ENCODE assay signal across 30 cellular contexts in the genomic region with DNA sequence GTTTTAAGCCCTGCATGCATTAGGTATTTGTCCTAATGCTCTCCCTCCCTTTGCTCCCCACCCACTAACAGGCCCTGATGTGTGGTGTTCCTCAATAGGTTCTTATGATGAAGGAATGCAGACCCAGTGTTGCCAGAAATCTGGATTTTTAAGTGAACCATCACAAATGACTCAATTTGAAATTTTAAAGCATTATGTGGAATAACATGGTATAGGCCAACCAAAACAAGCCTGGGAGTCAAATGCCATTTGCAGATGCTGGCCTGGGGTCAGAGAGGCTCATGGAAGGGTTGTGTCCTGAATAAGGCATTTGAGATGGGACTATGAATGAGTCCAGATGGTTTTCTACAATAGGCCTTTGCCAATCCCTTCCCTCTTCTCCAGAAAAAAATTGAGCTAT.
DNase-seq lines count a peak whose midpoint lies in the region; ATAC-seq and TF ChIP-seq lines count a peak whose summit lies in the region.
"Had no signal": no experiment of that assay in that cellular context is flagged by ENCODE, and none has a peak within 500 bp of the region (broad histone marks: within the 10 kb centered on the region; RNA-seq: fewer than 3 reads in every experiment).

No MANE protein-coding gene starts in this region.

- H3K36me3 ChIP-seq in neuronal stem cell (replicated peaks in 1 of 2; ENCODE audit: control insufficient read depth in 2 of 2, insufficient read depth in 2 of 2, low read length in 2 of 2), result peaks cover 0 to 32% of the 10 kb centered on the region in 2 donors
- H3K36me3 ChIP-seq: brain microvascular endothelial cell, esophagus muscularis mucosa, HAP-1, heart right ventricle, suprapubic skin had no signal

- H3K4me3 Mint-ChIP-seq in HFFc6 (no peak overlapping the region), mesothelial cell of epicardium (no peak overlapping the region), type B pancreatic cell (no peak overlapping the region)
- H3K4me3 Mint-ChIP-seq: activated B cell treated with CpG ODN at 0.5 μM for 24 hours; activated naive CD8-positive, alpha-beta T cell; activated T-helper 17 cell treated with anti-CD3 and anti-CD28 coated beads, Interleukin-2, amount 50 U/mL, for 72 hours; naive B cell had no signal

- H3K4ac ChIP-seq in neuronal stem cell (ENCODE audit: low read length), result no peak overlapping the region

- no peak overlapping the region for H2BK120ac ChIP-seq in neuronal stem cell (ENCODE audit: low read depth, low read length)

- H3K79me1 ChIP-seq in neuronal stem cell (ENCODE audit: low read depth, low read length), result peaks cover 2% of the 10 kb centered on the region

- H4K8ac ChIP-seq in neuronal stem cell (ENCODE audit: low read depth, low read length), result no peak overlapping the region

- H3K4me1 ChIP-seq in neuronal stem cell (ENCODE audit: control insufficient read depth in 2 of 2, insufficient read depth in 1 of 2, low read depth in 1 of 2, low read length in 2 of 2), result peaks cover 5 to 6% of the 10 kb centered on the region in 2 donors

- no peaks in the 10 kb centered on the region for H3K9me3 ChIP-seq in neuronal stem cell (replicated peaks in 1 of 2; ENCODE audit: control insufficient read depth in 2 of 2, insufficient read depth in 1 of 2, low read depth in 1 of 2, low read length in 2 of 2)
- H3K9me3 ChIP-seq: esophagus muscularis mucosa, HAP-1, heart right ventricle, suprapubic skin had no signal

- POLR2A ChIA-PET in AG04449 (lab: Yijun Ruan, JAX), result interaction anchor here (1.0 kb wide), 1 partner anchor 10 kb away, joined by 5 read pairs; no protein-coding TSS in a partner anchor

- H2AFZ ChIP-seq in neuronal stem cell (ENCODE audit: low read length), result no peak overlapping the region
- H2AFZ ChIP-seq: parathyroid adenoma had no signal

- H3K9me3 Mint-ChIP-seq in HFFc6 (no peaks in the 10 kb centered on the region), mesothelial cell of epicardium (no peaks in the 10 kb centered on the region), type B pancreatic cell (peaks cover 10% of the 10 kb centered on the region)
- H3K9me3 Mint-ChIP-seq: activated B cell treated with CpG ODN at 0.5 μM for 24 hours; activated T-helper 17 cell treated with anti-CD3 and anti-CD28 coated beads, Interleukin-2, amount 50 U/mL, for 72 hours had no signal

- CTCF ChIA-PET in AG04449 (lab: Yijun Ruan, JAX), result interaction anchor here (1.6 kb wide), 1 partner anchor 23 kb away, joined by 5 read pairs; no protein-coding TSS in a partner anchor

- H3K27ac ChIP-seq in neuronal stem cell (replicated peaks; ENCODE audit: low read length), result no peak overlapping the region
- H3K27ac ChIP-seq: 22Rv1, brain microvascular endothelial cell, heart right ventricle, parathyroid adenoma, SK-N-MC, suprapubic skin had no signal

- H3K27ac Mint-ChIP-seq in HFFc6 (peak overlapping the region; percentile 86), mesothelial cell of epicardium (peak overlapping the region; percentile 71), type B pancreatic cell (no peak overlapping the region)
- H3K27ac Mint-ChIP-seq: activated B cell treated with CpG ODN at 0.5 μM for 24 hours; activated naive CD8-positive, alpha-beta T cell; activated T-helper 17 cell treated with anti-CD3 and anti-CD28 coated beads, Interleukin-2, amount 50 U/mL, for 72 hours; naive B cell had no signal

- no peak overlapping the region for H3K4me3 ChIP-seq in AG04449 (ENCODE audit: low read depth, low read length)
- H3K4me3 ChIP-seq in astrocyte of the spinal cord (ENCODE audit: low read depth, low read length), result no peak overlapping the region
- H3K4me3 ChIP-seq in neuronal stem cell (ENCODE audit: low read length in 2 of 2), result no peak overlapping the region
- H3K4me3 ChIP-seq: esophagus muscularis mucosa, HAP-1, heart right ventricle, K562, SK-N-MC, suprapubic skin had no signal

- no peaks in the 10 kb centered on the region for H3K27me3 ChIP-seq in neuronal stem cell (ENCODE audit: control insufficient read depth in 3 of 3, insufficient read depth in 3 of 3, low read depth in 1 of 3, low read length in 3 of 3)
- H3K27me3 ChIP-seq: brain microvascular endothelial cell, esophagus muscularis mucosa, heart right ventricle, suprapubic skin had no signal

- no peak overlapping the region for H3K4me2 ChIP-seq in neuronal stem cell (ENCODE audit: insufficient read depth, low read length, poor library complexity, severe bottlenecking)

- no peak overlapping the region for H2BK12ac ChIP-seq in neuronal stem cell (ENCODE audit: low read length)

- H3K27me3 Mint-ChIP-seq in HFFc6 (ENCODE audit: insufficient read depth), result no peaks in the 10 kb centered on the region; the same call in 1 of the 2 replicates
- H3K27me3 Mint-ChIP-seq in mesothelial cell of epicardium (ENCODE audit: low read depth), result no peaks in the 10 kb centered on the region
- no peaks in the 10 kb centered on the region for H3K27me3 Mint-ChIP-seq in type B pancreatic cell

- no peak overlapping the region for H3K14ac ChIP-seq in neuronal stem cell (ENCODE audit: low read length)

- H2BK5ac ChIP-seq in neuronal stem cell (ENCODE audit: low read length), result no peak overlapping the region

- H3K9ac ChIP-seq in neuronal stem cell (ENCODE audit: low read depth, low read length, poor library complexity), result no peak overlapping the region
- H3K9ac ChIP-seq: parathyroid adenoma had no signal

- DNase-seq in AG04449 (ENCODE audit: low read depth, low spot score) (peak; percentile 78), HFFc6 (peak; percentile 68), astrocyte of the spinal cord (ENCODE audit: low read depth, low spot score) (peak; percentile 56), mesothelial cell of epicardium (ENCODE audit: low spot score in 2 of 2, unreplicated experiment in 2 of 2) (no peak), neuronal stem cell (ENCODE audit: low spot score) (no peak), type B pancreatic cell (ENCODE audit: extremely low spot score, unreplicated experiment) (no peak), SKM-1 treated with dmso at 0.1 percent for 144 hours (lab: John Stamatoyannopoulos, UW; ENCODE audit: unreplicated experiment) (no peak)
- DNase-seq: activated B cell treated with CpG ODN at 0.5 μM for 24 hours; activated CD4-positive, alpha-beta T cell treated with anti-CD3 and anti-CD28 coated beads, Interleukin-2, amount 50 U/mL, for 4 hours; activated CD8-positive, alpha-beta memory T cell treated with anti-CD3 and anti-CD28 coated beads, Interleukin-2, amount 50 U/mL, for 4 hours; brain microvascular endothelial cell; C1 segment of cervical spinal cord; heart right ventricle; left colon; mesendoderm; naive B cell; NCI-H146; NCI-H2171; NCI-H524; T-helper 9 cell had no signal

- no peak overlapping the region for H4K91ac ChIP-seq in neuronal stem cell (ENCODE audit: low read depth, low read length, poor library complexity)

- no peak overlapping the region for H2BK15ac ChIP-seq in neuronal stem cell (ENCODE audit: low read length)

- in situ Hi-C loops in astrocyte of the spinal cord (cut with HindIII; ENCODE audit: low sequenced_read_pairs), result no loop called here

- H3K4me1 Mint-ChIP-seq in HFFc6 (ENCODE audit: low read depth) (peaks cover 87% of the 10 kb centered on the region), mesothelial cell of epicardium (peaks cover 55% of the 10 kb centered on the region), type B pancreatic cell (ENCODE audit: unreplicated experiment) (peaks cover 49% of the 10 kb centered on the region)
- H3K4me1 Mint-ChIP-seq: activated B cell treated with CpG ODN at 0.5 μM for 24 hours; activated T-helper 17 cell treated with anti-CD3 and anti-CD28 coated beads, Interleukin-2, amount 50 U/mL, for 72 hours; naive B cell had no signal

- H2AK5ac ChIP-seq in neuronal stem cell (ENCODE audit: low read depth, low read length), result no peak overlapping the region

- no peak for ATAC-seq in HG03196 (IDR thresholded peaks at IDR 0.05; ENCODE audit: unreplicated experiment)
- ATAC-seq: activated T-helper 17 cell treated with anti-CD3 and anti-CD28 coated beads, Interleukin-2, amount 50 U/mL, for 72 hours; heart right ventricle; K562; left colon had no signal

- H3K18ac ChIP-seq in neuronal stem cell (ENCODE audit: low read length), result no peak overlapping the region

- no peak for TF ChIP-seq CTCF in AG04449 (IDR thresholded peaks at IDR 0.05; ENCODE audit: insufficient read depth, low read length, missing control alignments)
- TF ChIP-seq CTCF in HFFc6 (IDR thresholded peaks at IDR 0.05), result no peak
- no peak for TF ChIP-seq CTCF in astrocyte of the spinal cord (IDR thresholded peaks at IDR 0.05; ENCODE audit: low read depth, low read length)
- no peak for TF ChIP-seq CTCF in mesothelial cell of epicardium (IDR thresholded peaks at IDR 0.05; ENCODE audit: unreplicated experiment)
- no peak for TF ChIP-seq CTCF in type B pancreatic cell (conservative IDR thresholded peaks at IDR 0.05)

- no peaks in the 10 kb centered on the region for H3K36me3 Mint-ChIP-seq in HFFc6 (ENCODE audit: low read depth)
- H3K36me3 Mint-ChIP-seq in mesothelial cell of epicardium, result no peaks in the 10 kb centered on the region
- H3K36me3 Mint-ChIP-seq in type B pancreatic cell, result no peaks in the 10 kb centered on the region
- H3K36me3 Mint-ChIP-seq: activated naive CD8-positive, alpha-beta T cell; naive B cell had no signal

- H3K23ac ChIP-seq in neuronal stem cell (ENCODE audit: low read depth, low read length, poor library complexity), result no peak overlapping the region

Comparison
In these comparisons a context has a peak if more than half of its experiments do, and no peak if none do; other contexts are left out.
1. DNase-seq: peak in AG04449 (single experiment), HFFc6 (single experiment) and astrocyte of the spinal cord (single experiment); none in mesothelial cell of epicardium (0 of 2), neuronal stem cell (single experiment), type B pancreatic cell (single experiment) and SKM-1 treated with dmso at 0.1 percent for 144 hours (single experiment).